20 cellular contexts compared by ENCODE assay signal in the genomic region with DNA sequence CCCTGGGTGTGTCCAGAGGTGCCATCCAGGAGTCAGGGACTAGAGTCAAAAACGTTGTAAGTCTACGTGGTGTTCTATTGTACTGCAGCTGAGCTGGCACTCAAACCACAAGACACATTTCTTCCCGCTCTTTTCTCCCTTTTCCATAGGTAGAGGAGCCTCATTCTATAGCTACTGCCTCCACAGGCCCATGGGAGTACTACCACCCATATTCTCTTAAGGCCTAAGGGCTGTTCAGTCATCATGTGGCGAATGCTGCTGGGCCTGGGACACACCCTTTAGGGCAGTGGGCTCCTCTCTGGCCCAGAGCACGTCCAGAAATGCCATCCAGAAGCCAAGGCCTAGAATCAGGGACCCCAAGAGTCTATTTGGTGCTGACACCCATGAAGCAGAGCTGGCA.
DNase-seq lines count a peak whose midpoint lies in the region; ATAC-seq and TF ChIP-seq lines count a peak whose summit lies in the region.
"Had no signal": no experiment of that assay in that cellular context is flagged by ENCODE, and none has a peak within 500 bp of the region (broad histone marks: within the 10 kb centered on the region; RNA-seq: fewer than 3 reads in every experiment).

No MANE protein-coding gene starts in this region.

- H3K9me3 ChIP-seq in endodermal cell (ENCODE audit: control insufficient read depth, low read length) (no peaks in the 10 kb centered on the region), uterus (no peaks in the 10 kb centered on the region)
- H3K9me3 ChIP-seq: SK-N-SH had no signal

- intact Hi-C loops in uterus (cut with DNase I; ENCODE audit: low total_unique reads), result no loop called here

- H3K9ac ChIP-seq in endodermal cell (ENCODE audit: extremely low read depth, low read length, poor library complexity, severe bottlenecking), result no peak overlapping the region
- H3K9ac ChIP-seq: SK-N-SH had no signal

- no peaks in the 10 kb centered on the region for H3K36me3 Mint-ChIP-seq in endodermal cell (ENCODE audit: low read depth)
- H3K36me3 Mint-ChIP-seq: CD4-positive, alpha-beta memory T cell had no signal

- no peak for TF ChIP-seq POLR2A in uterus (IDR thresholded peaks at IDR 0.05)

- peak; percentile 31 for DNase-seq in DMS53 (lab: John Stamatoyannopoulos, UW)
- DNase-seq in DMS53 treated with DMSO at 0.1 percent for 48 hours (lab: John Stamatoyannopoulos, UW; ENCODE audit: unreplicated experiment), result no peak
- peak; percentile 38 for DNase-seq in HT1080 (ENCODE audit: low read depth)
- no peak for DNase-seq in endodermal cell
- DNase-seq in iPS-NIHi11 (ENCODE audit: low spot score), result no peak
- DNase-seq in glomerular visceral epithelial cell (ENCODE audit: extremely low spot score), result no peak
- DNase-seq in uterus, result no peak
- DNase-seq: CD4-positive, alpha-beta memory T cell; GF-D8; HCEC 1CT; Kasumi-1; NCI-H1105 treated with DMSO at 0.1 percent for 48 hours; NCI-H1694; NCI-H2081 treated with DMSO at 0.1 percent for 48 hours; NCI-H446 treated with DMSO at 0.1 percent for 48 hours; RPMI8226; SHP77 treated with DMSO at 0.1 percent for 48 hours; SK-N-SH had no signal

- no peak for ATAC-seq in GM19351 (IDR thresholded peaks at IDR 0.05; ENCODE audit: unreplicated experiment)

- H3K4me1 ChIP-seq in endodermal cell (ENCODE audit: control insufficient read depth, insufficient read depth, low read length) (no peaks in the 10 kb centered on the region), uterus (no peaks in the 10 kb centered on the region)

- H3K27ac Mint-ChIP-seq in endodermal cell, result no peak overlapping the region
- H3K27ac Mint-ChIP-seq: B cell; CD4-positive, alpha-beta memory T cell had no signal

- H3K36me3 ChIP-seq in endodermal cell (ENCODE audit: control insufficient read depth, insufficient read depth, low read length) (no peaks in the 10 kb centered on the region), uterus (no peaks in the 10 kb centered on the region)

- no peaks in the 10 kb centered on the region for H3K4me1 Mint-ChIP-seq in endodermal cell
- H3K4me1 Mint-ChIP-seq: B cell; CD4-positive, alpha-beta memory T cell had no signal

- H3K27ac ChIP-seq in endodermal cell (ENCODE audit: low read depth, low read length) (no peak overlapping the region), uterus (no peak overlapping the region)

- WGBS in endodermal cell (ENCODE audit: insufficient coverage in 1 of 2, insufficient read length in 1 of 2), 2 experiments, result 89 to 96% methylated on average over 5 of the region's 5 CpGs

- H3K27me3 ChIP-seq in endodermal cell (ENCODE audit: control insufficient read depth, insufficient read depth, low read length, poor library complexity, severe bottlenecking) (no peaks in the 10 kb centered on the region), uterus (no peaks in the 10 kb centered on the region)

- H3K4me3 Mint-ChIP-seq in endodermal cell, result no peak overlapping the region
- H3K4me3 Mint-ChIP-seq: B cell; CD4-positive, alpha-beta memory T cell had no signal

- peaks cover 2% of the 10 kb centered on the region for H3K9me3 Mint-ChIP-seq in endodermal cell

- TF ChIP-seq CTCF in endodermal cell (conservative IDR thresholded peaks at IDR 0.05) (peak; percentile 51), uterus (IDR thresholded peaks at IDR 0.05) (no peak)

- H3K4me3 ChIP-seq in endodermal cell (ENCODE audit: low read length) (no peak overlapping the region), uterus (no peak overlapping the region)

- H3K27me3 Mint-ChIP-seq in endodermal cell (ENCODE audit: insufficient read depth), result peaks cover 8% of the 10 kb centered on the region
- H3K27me3 Mint-ChIP-seq: B cell; CD4-positive, alpha-beta memory T cell had no signal

Comparison
In these comparisons a context has a peak if more than half of its experiments do, and no peak if none do; other contexts are left out.
1. DNase-seq: peak in DMS53 (single experiment) and HT1080 (single experiment); none in DMS53 treated with DMSO at 0.1 percent for 48 hours (single experiment), endodermal cell (single experiment), iPS-NIHi11 (single experiment), glomerular visceral epithelial cell (single experiment) and uterus (0 of 2).